In genomic region chr5:159799701-159800100, GRCh38 we compare ENCODE assay signal across 1 cellular context.
TF ChIP-seq lines count a peak whose summit lies in the region.

No MANE protein-coding gene starts in this region.

TF ChIP-seq in GM23338, 12 proteins besides CTCF, POLR2A, EP300 and RAD21 (continued from another document):
- TF ChIP-seq ZNF462 (CRISPR knock-in tag; IDR thresholded peaks at IDR 0.05) (no peak), STAT1 (IDR thresholded peaks at IDR 0.05; ENCODE audit: unreplicated experiment) (no peak), NANOG (IDR thresholded peaks at IDR 0.05; ENCODE audit: borderline replicate concordance) (no peak), JUNB (IDR thresholded peaks at IDR 0.05; ENCODE audit: unreplicated experiment) (no peak)
